Comparison of ENCODE assay signal across 29 cellular contexts in the genomic region with DNA sequence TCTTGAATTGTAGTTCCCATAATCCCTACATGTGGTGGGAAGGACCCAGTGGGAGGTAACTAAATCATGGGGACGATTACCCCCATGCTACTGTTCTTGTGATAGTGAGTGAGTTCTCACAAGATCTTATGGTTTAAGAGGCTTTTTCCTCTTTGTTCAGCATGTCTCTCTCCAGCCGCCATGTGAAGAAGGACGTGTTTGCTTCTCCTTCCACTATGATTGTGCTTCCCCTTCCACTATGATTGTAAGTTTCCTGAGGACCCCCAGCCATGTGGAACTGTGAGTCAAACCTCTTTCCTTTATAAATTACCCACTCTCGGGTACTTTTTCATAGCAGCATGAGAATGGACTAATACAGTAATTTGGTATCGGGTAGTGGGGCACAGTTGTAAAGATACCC.
"Had no signal": no experiment of that assay in that cellular context is flagged by ENCODE, and none has a peak within 500 bp of the region (broad histone marks: within the 10 kb centered on the region; RNA-seq: fewer than 3 reads in every experiment).

No MANE protein-coding gene starts in this region.

- H3K4me3 Mint-ChIP-seq: naive thymus-derived CD8-positive, alpha-beta T cell; natural killer cell treated with Interleukin-12 subunit alpha and Interleukin-12 subunit beta and Interleukin-15 and Interleukin-18, amount 100 ng/mL, for 72 hours; nephron progenitor cell; neural crest cell; stimulated activated memory B cell treated with anti-CD40 and anti-IgM and Interleukin-4, amounts not matched to agents 10 μg/mL and 1 μg/mL and 100 μg/mL, for 72 hours; stimulated activated naive CD8-positive, alpha-beta T cell treated with anti-CD3 and anti-CD28 coated beads, Interleukin-15, Interleukin-2, amounts not matched to agents 100 ng/mL and 50 ng/mL, for 24 hours had no signal

- H3K4me1 ChIP-seq: pancreas, prostate gland, right lobe of liver had no signal

- DNase-seq: naive B cell; naive thymus-derived CD8-positive, alpha-beta T cell; nephron progenitor cell; nucleus accumbens; pancreas; right cardiac atrium; right lobe of liver; sigmoid colon; small intestine; stimulated activated CD4-positive, alpha-beta T cell treated with anti-CD3 and anti-CD28 coated beads, Interleukin-12 subunit alpha, Interleukin-12 subunit beta, amount 100 ng/mL, for 4 hours; stimulated activated CD4-positive, alpha-beta T cell treated with anti-CD3 and anti-CD28 coated beads, Interleukin-1b, Interleukin-23, amount 100 ng/mL, for 48 hours; stimulated activated CD4-positive, alpha-beta T cell treated with anti-CD3 and anti-CD28 coated beads, Interleukin-4, amount 100 ng/mL, for 1 hour; stimulated activated CD4-positive, alpha-beta T cell treated with anti-CD3 and anti-CD28 coated beads, Interleukin-4, amount 100 ng/mL, for 4 hours; stimulated activated CD8-positive, alpha-beta memory T cell treated with anti-CD3 and anti-CD28 coated beads, Interleukin-4, amount 100 ng/mL, for 48 hours; stimulated activated naive CD4-positive, alpha-beta T cell treated with Interleukin-2 at 50 U/mL for 16 hours; stomach; thyroid gland; trophoblast cell; upper lobe of left lung had no signal

- H3K27me3 ChIP-seq: neutrophil, pancreas, right lobe of liver, sigmoid colon, stomach, thyroid gland, tibial nerve, upper lobe of left lung, vagina had no signal

- H3K36me3 ChIP-seq: prostate gland, right lobe of liver, thyroid gland had no signal

- H3K4me3 ChIP-seq: pancreas, prostate gland, right lobe of liver, sigmoid colon, stomach, thoracic aorta, thyroid gland, tibial nerve, upper lobe of left lung, vagina had no signal

- FAIRE-seq: urothelium cell line had no signal

- H3K27ac Mint-ChIP-seq: natural killer cell treated with Interleukin-12 subunit alpha and Interleukin-12 subunit beta and Interleukin-15 and Interleukin-18, amount 100 ng/mL, for 72 hours; nephron progenitor cell; stimulated activated memory B cell treated with anti-CD40 and anti-IgM and Interleukin-4, amounts not matched to agents 10 μg/mL and 1 μg/mL and 100 μg/mL, for 72 hours; stimulated activated naive CD8-positive, alpha-beta T cell treated with anti-CD3 and anti-CD28 coated beads, Interleukin-15, Interleukin-2, amounts not matched to agents 100 ng/mL and 50 ng/mL, for 24 hours had no signal

- ATAC-seq: naive thymus-derived CD8-positive, alpha-beta T cell; natural killer cell treated with Interleukin-12 subunit alpha and Interleukin-12 subunit beta and Interleukin-15 and Interleukin-18, amount 100 ng/mL, for 72 hours; pancreas; right cardiac atrium; right lobe of liver; stimulated activated memory B cell treated with anti-CD40 and anti-IgM and Interleukin-4, amounts not matched to agents 10 μg/mL and 1 μg/mL and 100 μg/mL, for 72 hours had no signal

- H3K27ac ChIP-seq: pancreas, prostate gland, right lobe of liver, sigmoid colon, stomach, thoracic aorta, tibial nerve, upper lobe of left lung, vagina had no signal

- H3K27me3 Mint-ChIP-seq: naive B cell; naive thymus-derived CD8-positive, alpha-beta T cell; natural killer cell treated with Interleukin-12 subunit alpha and Interleukin-12 subunit beta and Interleukin-15 and Interleukin-18, amount 100 ng/mL, for 72 hours; stimulated activated memory B cell treated with anti-CD40 and anti-IgM and Interleukin-4, amounts not matched to agents 10 μg/mL and 1 μg/mL and 100 μg/mL, for 72 hours; stimulated activated naive CD8-positive, alpha-beta T cell treated with anti-CD3 and anti-CD28 coated beads, Interleukin-15, Interleukin-2, amounts not matched to agents 100 ng/mL and 50 ng/mL, for 24 hours had no signal

- H3K4me1 Mint-ChIP-seq: neural crest cell had no signal

- H3K9me3 ChIP-seq: neutrophil, pancreas, prostate gland, right lobe of liver, sigmoid colon, thoracic aorta, thyroid gland, vagina had no signal
